Comparison of ENCODE assay signal across 28 cellular contexts in genomic region chr14:25389948-25390347, GRCh38.
"Had no signal": no experiment of that assay in that cellular context is flagged by ENCODE, and none has a peak within 500 bp of the region (broad histone marks: within the 10 kb centered on the region; RNA-seq: fewer than 3 reads in every experiment).

No MANE protein-coding gene starts in this region.

- H3K4me2 ChIP-seq: hepatocyte had no signal

- ATAC-seq: activated CD4-positive, alpha-beta T cell treated with anti-CD3 and anti-CD28 coated beads for 36 hours; activated CD8-positive, alpha-beta T cell treated with anti-CD3 and anti-CD28 coated beads for 36 hours; activated naive CD4-positive, alpha-beta T cell treated with anti-CD3 and anti-CD28 coated beads, Interleukin-2, amount 50 U/mL, for 72 hours; body of pancreas; esophagus mucosa; foreskin keratinocyte; gastrocnemius medialis; heart right ventricle had no signal

- FAIRE-seq: colon, endometrium had no signal

- H3K27ac ChIP-seq: adrenal gland, body of pancreas, foreskin keratinocyte, gastrocnemius medialis, heart right ventricle, hepatocyte had no signal

- DNase-seq: activated CD4-positive, alpha-beta T cell treated with anti-CD3 and anti-CD28 coated beads for 36 hours; activated CD4-positive, alpha-beta T cell treated with anti-CD3 and anti-CD28 coated beads, Interleukin-2, amount 10 ng/mL, durations not matched to agents 7 days and 5 days; activated CD4-positive, alpha-beta T cell treated with anti-CD3 and anti-CD28 coated beads, Interleukin-2, amount 50 U/mL, for 48 hours; activated CD4-positive, CD25-positive, alpha-beta regulatory T cell; activated CD4-positive, CD25-positive, alpha-beta regulatory T cell treated with anti-CD3 and anti-CD28 coated beads, Interleukin-2, amount 50 U/mL, for 72 hours; activated CD8-positive, alpha-beta memory T cell treated with anti-CD3 and anti-CD28 coated beads for 24 hours; activated CD8-positive, alpha-beta T cell treated with anti-CD3 and anti-CD28 coated beads for 36 hours; activated gamma-delta T cell; activated naive CD4-positive, alpha-beta T cell; activated naive CD4-positive, alpha-beta T cell treated with anti-CD3 and anti-CD28 coated beads, Interleukin-2, amount 10 ng/mL, durations not matched to agents 7 days and 5 days; activated naive CD8-positive, alpha-beta T cell treated with anti-CD3 and anti-CD28 coated beads, Interleukin-2, amount 10 ng/mL, durations not matched to agents 7 days and 5 days; activated T-cell treated with anti-CD3 and anti-CD28 coated beads, Interleukin-2, amount 50 U/mL, for 48 hours; amygdala; aorta; body of pancreas; caudate nucleus; cortex of kidney; effector CD8-positive, alpha-beta T cell; foreskin keratinocyte; gastrocnemius medialis; heart right ventricle; T-helper 2 cell had no signal

- H3K36me3 ChIP-seq: adrenal gland, gastrocnemius medialis, heart right ventricle had no signal

- H3K4me1 ChIP-seq: adrenal gland, body of pancreas, foreskin keratinocyte, gastrocnemius medialis had no signal

- H3K27me3 ChIP-seq: adrenal gland, body of pancreas, foreskin keratinocyte, gastrocnemius medialis, hepatocyte had no signal

- H3K4me3 ChIP-seq: adrenal gland, body of pancreas, gastrocnemius medialis, heart right ventricle, hepatocyte had no signal

- H3K9me3 ChIP-seq: adrenal gland, body of pancreas, gastrocnemius medialis had no signal
